8 cellular contexts compared by ENCODE assay signal in the genomic region with DNA sequence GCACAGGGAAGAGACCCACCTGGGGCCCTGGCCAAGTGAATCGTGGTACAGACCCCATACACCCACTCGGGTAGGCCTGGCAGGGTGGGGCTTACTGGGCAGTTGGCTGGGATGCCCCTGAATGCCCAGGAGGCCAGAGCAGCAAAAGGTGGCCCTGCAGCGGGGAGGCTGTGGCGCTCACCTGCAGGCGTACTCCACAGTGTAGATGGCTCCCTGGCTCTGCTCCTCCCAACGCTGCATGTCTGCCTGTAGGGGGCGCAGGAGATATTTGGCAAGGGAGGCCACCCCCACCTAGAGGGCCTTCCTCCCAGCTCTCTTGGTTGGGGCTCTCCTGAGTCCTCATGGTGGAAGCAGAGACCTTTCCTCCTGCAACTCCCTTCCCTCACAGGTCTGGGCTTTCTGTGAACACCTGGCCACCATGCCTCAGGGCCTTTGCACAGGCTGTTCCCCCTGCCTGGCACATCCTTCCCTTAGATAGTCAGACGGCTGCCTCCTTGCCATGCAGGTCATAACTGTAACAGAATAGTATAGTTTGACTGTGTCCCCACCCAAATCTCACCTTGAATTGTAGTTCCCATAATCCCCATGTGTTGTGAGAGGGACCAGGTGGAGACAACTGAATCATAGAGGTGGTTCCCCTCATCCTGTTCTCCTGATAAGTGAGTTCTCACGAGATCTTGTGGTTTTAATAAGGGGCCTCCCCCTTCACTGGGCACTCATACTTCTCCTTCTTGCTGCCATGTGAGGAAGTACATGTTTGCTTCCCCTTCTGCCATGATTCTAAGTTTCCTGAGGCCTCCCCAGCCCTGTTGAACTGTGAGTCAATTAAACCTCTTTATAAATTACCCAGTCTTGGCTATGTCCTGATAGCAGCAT. TPM values are rescaled to one million over a fixed set of nuclear protein-coding genes. Genes with fewer than 3 reads are reported as not detected.
DNase-seq lines count a peak whose midpoint lies in the region; ATAC-seq and TF ChIP-seq lines count a peak whose summit lies in the region.

No MANE protein-coding gene starts in this region.

- DNase-seq in activated gamma-delta T cell treated with Interleukin-2 at 50 U/mL for 16 hours (peak; percentile 61), activated gamma-delta T cell (lab: John Stamatoyannopoulos, UW) (no peak), NCI-H774 (lab: John Stamatoyannopoulos, UW) (peak; percentile 19), fibroblast of lung (ENCODE audit: low read depth in 2 of 2) (peak; percentile 18 to 23), gastrocnemius medialis (no peak), HPDE6-E6E7 (ENCODE audit: extremely low spot score) (no peak)
- DNase-seq in activated CD8-positive, alpha-beta memory T cell treated with anti-CD3 and anti-CD28 coated beads, Interleukin-2, amount 10 ng/mL, durations not matched to agents 7 days and 5 days: peak; percentile 72

- H3K27me3 ChIP-seq in fibroblast of lung (ENCODE audit: control insufficient read depth, insufficient read depth, low read length) (no peaks in the 10 kb centered on the region), gastrocnemius medialis (no peaks in the 10 kb centered on the region)

- peaks cover 16% of the 10 kb centered on the region for H3K79me2 ChIP-seq in fibroblast of lung (ENCODE audit: control insufficient read depth, insufficient read depth, low read length)

- intact Hi-C loops in gastrocnemius medialis (cut with DNase I; ENCODE audit: low total_unique reads): no loop called here

- H2AFZ ChIP-seq in fibroblast of lung (ENCODE audit: low read length): no peak overlapping the region

- no peak overlapping the region for H3K4me2 ChIP-seq in fibroblast of lung (ENCODE audit: extremely low read depth, insufficient read depth, low read length)

- H3K9me3 ChIP-seq in fibroblast of lung (ENCODE audit: control insufficient read depth, insufficient read depth, low read depth, low read length) (no peaks in the 10 kb centered on the region), gastrocnemius medialis (no peaks in the 10 kb centered on the region)

- H3K4me1 ChIP-seq in fibroblast of lung (ENCODE audit: control insufficient read depth, extremely low read depth, insufficient read depth, low read length) (peaks cover 2% of the 10 kb centered on the region), gastrocnemius medialis (peaks cover 15 to 22% of the 10 kb centered on the region in 2 donors)

- H3K27ac ChIP-seq in fibroblast of lung (ENCODE audit: insufficient read depth, low read length) (no peak overlapping the region), gastrocnemius medialis (no peak overlapping the region)

- no peaks in the 10 kb centered on the region for H3K27me3 Mint-ChIP-seq in activated CD8-positive, alpha-beta memory T cell treated with anti-CD3 and anti-CD28 coated beads, Interleukin-2, amount 10 ng/mL, durations not matched to agents 7 days and 5 days

- H3K9me3 Mint-ChIP-seq in activated CD8-positive, alpha-beta memory T cell treated with anti-CD3 and anti-CD28 coated beads, Interleukin-2, amount 10 ng/mL, durations not matched to agents 7 days and 5 days (ENCODE audit: low read depth): no peaks in the 10 kb centered on the region

- ATAC-seq in activated CD8-positive, alpha-beta memory T cell treated with anti-CD3 and anti-CD28 coated beads, Interleukin-2, amount 10 ng/mL, durations not matched to agents 7 days and 5 days: peak; percentile 89
- ATAC-seq in gastrocnemius medialis (peak in 1 of 2 donors; percentile 49), GM21723 (IDR thresholded peaks at IDR 0.05; ENCODE audit: unreplicated experiment) (no peak)

- H3K36me3 Mint-ChIP-seq in activated CD8-positive, alpha-beta memory T cell treated with anti-CD3 and anti-CD28 coated beads, Interleukin-2, amount 10 ng/mL, durations not matched to agents 7 days and 5 days: peaks cover 33% of the 10 kb centered on the region

- TF ChIP-seq CTCF in fibroblast of lung (conservative IDR thresholded peaks at IDR 0.05 in 1 of 2, IDR thresholded peaks at IDR 0.05 in 1 of 2; ENCODE audit: low read depth in 1 of 2, low read length in 2 of 2): peak; percentile 44 to 57
- peak; percentile 19 to 55 (median 39) for TF ChIP-seq CTCF in gastrocnemius medialis (IDR thresholded peaks at IDR 0.05 in 4 of 5, conservative IDR thresholded peaks at IDR 0.05 in 1 of 5)

- H3K4me3 ChIP-seq in fibroblast of lung (replicated peaks in 1 of 4; ENCODE audit: control extremely low read depth in 1 of 4, insufficient read depth in 1 of 4, low read depth in 3 of 4, low read length in 4 of 4): no peak overlapping the region
- H3K4me3 ChIP-seq in gastrocnemius medialis: no peak overlapping the region

- peaks cover 21% of the 10 kb centered on the region for H3K4me1 Mint-ChIP-seq in activated CD8-positive, alpha-beta memory T cell treated with anti-CD3 and anti-CD28 coated beads, Interleukin-2, amount 10 ng/mL, durations not matched to agents 7 days and 5 days

- H3K36me3 ChIP-seq in fibroblast of lung (ENCODE audit: control insufficient read depth, insufficient read depth, low read length) (peaks cover 6% of the 10 kb centered on the region), gastrocnemius medialis (peaks cover 0 to 17% of the 10 kb centered on the region in 2 donors)

- no peak overlapping the region for H3K9ac ChIP-seq in fibroblast of lung (ENCODE audit: insufficient read depth, low read length)

- no peaks in the 10 kb centered on the region for H4K20me1 ChIP-seq in fibroblast of lung (ENCODE audit: control insufficient read depth, extremely low read depth, insufficient read depth, low read length)

- no peak overlapping the region for H3K4me3 Mint-ChIP-seq in activated CD8-positive, alpha-beta memory T cell treated with anti-CD3 and anti-CD28 coated beads, Interleukin-2, amount 10 ng/mL, durations not matched to agents 7 days and 5 days

- no peak overlapping the region for H3K27ac Mint-ChIP-seq in activated CD8-positive, alpha-beta memory T cell treated with anti-CD3 and anti-CD28 coated beads, Interleukin-2, amount 10 ng/mL, durations not matched to agents 7 days and 5 days

- TF ChIP-seq POLR2A in gastrocnemius medialis (IDR thresholded peaks at IDR 0.05): no peak

- in situ Hi-C loops in gastrocnemius medialis (cut with MboI; ENCODE audit: low sequenced_read_pairs in 4 of 4): no loop called here

- CTCF ChIA-PET in activated CD8-positive, alpha-beta memory T cell treated with anti-CD3 and anti-CD28 coated beads, Interleukin-2, amount 10 ng/mL, durations not matched to agents 7 days and 5 days (lab: Charles Lee): interaction anchor here (0.6 to 2.9 kb wide), 4 partner anchors 11 to 304 kb away, joined by 3 to 14 read pairs (median 8); no protein-coding TSS in a partner anchor

RNA-seq across cellular contexts. Expression of gene BORCS8, which starts 5.9 kb away (rescaled TPM):
- 10 to 100 TPM; 33.1 to 34.8 TPM for total RNA-seq in activated CD8-positive, alpha-beta memory T cell treated with anti-CD3 and anti-CD28 coated beads, Interleukin-2, amount 10 ng/mL, durations not matched to agents 7 days and 5 days
- total RNA-seq in fibroblast of lung (8.7 and 13.9 TPM in 2 replicates), gastrocnemius medialis (10 to 100 TPM; 11.2 to 17.2 (median 13.3) TPM)
- 10.7 and 16.8 TPM in 2 replicates for polyA plus RNA-seq in fibroblast of lung
- polyA plus RNA-seq in fibroblast of lung (2012): 16.0 and 24.7 TPM in 2 replicates
- polyA minus RNA-seq in fibroblast of lung (ENCODE audit: low replicate concordance): 24.3 and 25.2 TPM in 2 replicates

RNA-seq across cellular contexts. Expression of gene RFXANK, which starts 6.0 kb away (rescaled TPM):
- 100 to 1,000 TPM; 110 to 121 TPM for total RNA-seq in activated CD8-positive, alpha-beta memory T cell treated with anti-CD3 and anti-CD28 coated beads, Interleukin-2, amount 10 ng/mL, durations not matched to agents 7 days and 5 days
- total RNA-seq in fibroblast of lung: 60.1 and 65.2 TPM in 2 replicates
- polyA plus RNA-seq in fibroblast of lung: 31.9 and 45.3 TPM in 2 replicates
- 91.4 and 116 TPM in 2 replicates for polyA plus RNA-seq in fibroblast of lung (2012)
- polyA minus RNA-seq in fibroblast of lung (ENCODE audit: low replicate concordance): 75.4 and 115 TPM in 2 replicates
- total RNA-seq in gastrocnemius medialis: 10 to 100 TPM; 25.5 to 44.1 (median 35.1) TPM

RNA-seq across cellular contexts. Expression of gene MEF2B, which starts 16.0 kb away (rescaled TPM):
- total RNA-seq in activated CD8-positive, alpha-beta memory T cell treated with anti-CD3 and anti-CD28 coated beads, Interleukin-2, amount 10 ng/mL, durations not matched to agents 7 days and 5 days: 1 to 10 TPM; 3.2 to 7.2 TPM
- total RNA-seq in fibroblast of lung (under 0.01 and 0.33 TPM in 2 replicates), gastrocnemius medialis (1 to 10 TPM in 1 of 4 donors, under 1 TPM in 1, not detected in 2; 0.68 to 1.6 TPM)
- polyA plus RNA-seq in fibroblast of lung: 0.19 and 0.35 TPM in 2 replicates
- 0.19 and 0.27 TPM in 2 replicates for polyA plus RNA-seq in fibroblast of lung (2012)
- polyA minus RNA-seq in fibroblast of lung (ENCODE audit: low replicate concordance): not detected in 2 replicates

RNA-seq across cellular contexts. Expression of gene NR2C2AP, which starts 17.1 kb away (rescaled TPM):
- 10 to 100 TPM; 32.8 to 33.0 TPM for total RNA-seq in activated CD8-positive, alpha-beta memory T cell treated with anti-CD3 and anti-CD28 coated beads, Interleukin-2, amount 10 ng/mL, durations not matched to agents 7 days and 5 days
- total RNA-seq in fibroblast of lung (3.3 and 4.4 TPM in 2 replicates), gastrocnemius medialis (10 to 100 TPM in 2 of 4 donors, 1 to 10 TPM in 2; 4.7 to 19.0 (median 11.5) TPM)
- 4.6 and 9.8 TPM in 2 replicates for polyA plus RNA-seq in fibroblast of lung
- 5.1 and 10.0 TPM in 2 replicates for polyA plus RNA-seq in fibroblast of lung (2012)
- 5.1 and 11.1 TPM in 2 replicates for polyA minus RNA-seq in fibroblast of lung (ENCODE audit: low replicate concordance)

RNA-seq across cellular contexts. Expression of gene NCAN, which starts 25.7 kb away (rescaled TPM):
- under 1 TPM in 1 of 2 experiments, not detected in 1; 0.05 TPM for total RNA-seq in activated CD8-positive, alpha-beta memory T cell treated with anti-CD3 and anti-CD28 coated beads, Interleukin-2, amount 10 ng/mL, durations not matched to agents 7 days and 5 days
- total RNA-seq in fibroblast of lung (under 0.01 TPM in 2 replicates), gastrocnemius medialis (not detected)
- polyA plus RNA-seq in fibroblast of lung: not detected in 2 replicates
- polyA plus RNA-seq in fibroblast of lung (2012): 0.02 TPM in 1 of 2 replicates, not detected in the other
- not detected in 2 replicates for polyA minus RNA-seq in fibroblast of lung (ENCODE audit: low replicate concordance)

Comparison
In these comparisons a context has a peak if more than half of its experiments do, and no peak if none do; other contexts are left out.
1. DNase-seq: peak in activated gamma-delta T cell treated with Interleukin-2 at 50 U/mL for 16 hours (single experiment), NCI-H774 (single experiment), activated CD8-positive, alpha-beta memory T cell treated with anti-CD3 and anti-CD28 coated beads, Interleukin-2, amount 10 ng/mL, durations not matched to agents 7 days and 5 days (single experiment) and fibroblast of lung (2 of 2); none in activated gamma-delta T cell (single experiment), gastrocnemius medialis (0 of 2) and HPDE6-E6E7 (single experiment).